ENCODE assay signal across 23 cellular contexts in genomic region chr19:19279853-19280252, GRCh38. TPM values are rescaled to one million over a fixed set of nuclear protein-coding genes. Genes with fewer than 3 reads are reported as not detected.
"Had no signal": no experiment of that assay in that cellular context is flagged by ENCODE, and none has a peak within 500 bp of the region (broad histone marks: within the 10 kb centered on the region; RNA-seq: fewer than 3 reads in every experiment).

No MANE protein-coding gene starts in this region.

- H3K27ac Mint-ChIP-seq: activated CD4-positive, alpha-beta memory T cell treated with anti-CD3 and anti-CD28 coated beads, Interleukin-2, amount 10 ng/mL, durations not matched to agents 7 days and 5 days; activated CD4-positive, alpha-beta T cell treated with anti-CD3 and anti-CD28 coated beads, Interleukin-2, amount 10 ng/mL, durations not matched to agents 7 days and 5 days; activated naive CD4-positive, alpha-beta T cell treated with anti-CD3 and anti-CD28 coated beads, Interleukin-2, amount 10 ng/mL, durations not matched to agents 7 days and 5 days; activated naive CD4-positive, alpha-beta T cell treated with anti-CD3 and anti-CD28 coated beads, Interleukin-2, amount 50 U/mL, for 72 hours; activated naive CD8-positive, alpha-beta T cell treated with anti-CD3 and anti-CD28 coated beads, Interleukin-2, amount 10 ng/mL, durations not matched to agents 7 days and 5 days; activated T-cell treated with anti-CD3 and anti-CD28 coated beads, Interleukin-2, amount 50 U/mL, for 24 hours; activated T-cell treated with anti-CD3 and anti-CD28 coated beads, Interleukin-2, amount 50 U/mL, for 72 hours had no signal

- H3K4me1 ChIP-seq: ascending aorta, heart left ventricle had no signal

- H3K27ac ChIP-seq: ascending aorta, heart left ventricle had no signal

- H3K27me3 ChIP-seq: ascending aorta, heart left ventricle had no signal

- H3K4me3 Mint-ChIP-seq: activated CD4-positive, alpha-beta memory T cell treated with anti-CD3 and anti-CD28 coated beads, Interleukin-2, amount 10 ng/mL, durations not matched to agents 7 days and 5 days; activated CD4-positive, alpha-beta T cell treated with anti-CD3 and anti-CD28 coated beads, Interleukin-2, amount 10 ng/mL, durations not matched to agents 7 days and 5 days; activated naive CD4-positive, alpha-beta T cell treated with anti-CD3 and anti-CD28 coated beads, Interleukin-2, amount 10 ng/mL, durations not matched to agents 7 days and 5 days; activated naive CD8-positive, alpha-beta T cell treated with anti-CD3 and anti-CD28 coated beads, Interleukin-2, amount 10 ng/mL, durations not matched to agents 7 days and 5 days; activated T-cell treated with anti-CD3 and anti-CD28 coated beads, Interleukin-2, amount 50 U/mL, for 24 hours; activated T-cell treated with anti-CD3 and anti-CD28 coated beads, Interleukin-2, amount 50 U/mL, for 72 hours; WTC11 had no signal

- H3K9me3 ChIP-seq: ascending aorta, heart left ventricle had no signal

- H3K4me3 ChIP-seq: ascending aorta, heart left ventricle had no signal

- DNase-seq: activated CD4-positive, alpha-beta memory T cell treated with anti-CD3 and anti-CD28 coated beads, Interleukin-2, amount 10 ng/mL, durations not matched to agents 7 days and 5 days; activated CD4-positive, alpha-beta T cell treated with anti-CD3 and anti-CD28 coated beads for 1 hour; activated CD4-positive, alpha-beta T cell treated with anti-CD3 and anti-CD28 coated beads for 4 hours; activated CD4-positive, alpha-beta T cell treated with anti-CD3 and anti-CD28 coated beads, Interleukin-2, amount 10 ng/mL, durations not matched to agents 7 days and 5 days; activated CD4-positive, alpha-beta T cell treated with anti-CD3 and anti-CD28 coated beads, Interleukin-2, amount 50 U/mL, for 4 hours; activated CD8-positive, alpha-beta memory T cell treated with anti-CD3 and anti-CD28 coated beads, Interleukin-2, amount 50 U/mL, for 48 hours; activated gamma-delta T cell; activated naive CD4-positive, alpha-beta T cell; activated naive CD4-positive, alpha-beta T cell treated with anti-CD3 and anti-CD28 coated beads, Interleukin-2, amount 10 ng/mL, durations not matched to agents 7 days and 5 days; activated naive CD8-positive, alpha-beta T cell treated with anti-CD3 and anti-CD28 coated beads, Interleukin-2, amount 10 ng/mL, durations not matched to agents 7 days and 5 days; activated T-cell treated with anti-CD3 and anti-CD28 coated beads for 4 hours; activated T-cell treated with anti-CD3 and anti-CD28 coated beads, Interleukin-2, amount 50 U/mL, for 24 hours; activated T-cell treated with anti-CD3 and anti-CD28 coated beads, Interleukin-2, amount 50 U/mL, for 72 hours; effector CD8-positive, alpha-beta T cell; heart left ventricle; T-helper 2 cell had no signal

- H3K4me1 Mint-ChIP-seq: activated CD4-positive, alpha-beta memory T cell treated with anti-CD3 and anti-CD28 coated beads, Interleukin-2, amount 10 ng/mL, durations not matched to agents 7 days and 5 days; activated CD4-positive, alpha-beta T cell treated with anti-CD3 and anti-CD28 coated beads, Interleukin-2, amount 10 ng/mL, durations not matched to agents 7 days and 5 days; activated naive CD4-positive, alpha-beta T cell treated with anti-CD3 and anti-CD28 coated beads, Interleukin-2, amount 10 ng/mL, durations not matched to agents 7 days and 5 days; activated naive CD8-positive, alpha-beta T cell treated with anti-CD3 and anti-CD28 coated beads, Interleukin-2, amount 10 ng/mL, durations not matched to agents 7 days and 5 days; WTC11 had no signal

- H3K9me3 Mint-ChIP-seq: activated CD4-positive, alpha-beta memory T cell treated with anti-CD3 and anti-CD28 coated beads, Interleukin-2, amount 10 ng/mL, durations not matched to agents 7 days and 5 days; activated naive CD4-positive, alpha-beta T cell treated with anti-CD3 and anti-CD28 coated beads, Interleukin-2, amount 10 ng/mL, durations not matched to agents 7 days and 5 days; activated naive CD4-positive, alpha-beta T cell treated with anti-CD3 and anti-CD28 coated beads, Interleukin-2, amount 50 U/mL, for 72 hours; activated naive CD8-positive, alpha-beta T cell treated with anti-CD3 and anti-CD28 coated beads, Interleukin-2, amount 10 ng/mL, durations not matched to agents 7 days and 5 days; activated T-cell treated with anti-CD3 and anti-CD28 coated beads, Interleukin-2, amount 50 U/mL, for 24 hours; activated T-cell treated with anti-CD3 and anti-CD28 coated beads, Interleukin-2, amount 50 U/mL, for 72 hours; WTC11 had no signal

- H3K27me3 Mint-ChIP-seq: activated CD4-positive, alpha-beta memory T cell treated with anti-CD3 and anti-CD28 coated beads, Interleukin-2, amount 10 ng/mL, durations not matched to agents 7 days and 5 days; activated CD4-positive, alpha-beta T cell treated with anti-CD3 and anti-CD28 coated beads, Interleukin-2, amount 10 ng/mL, durations not matched to agents 7 days and 5 days; activated naive CD8-positive, alpha-beta T cell treated with anti-CD3 and anti-CD28 coated beads, Interleukin-2, amount 10 ng/mL, durations not matched to agents 7 days and 5 days; activated T-cell treated with anti-CD3 and anti-CD28 coated beads, Interleukin-2, amount 50 U/mL, for 24 hours had no signal

RNA-seq across cellular contexts. Expression of gene TM6SF2, which starts 6.8 kb away (rescaled TPM):
- total RNA-seq: activated CD4-positive, alpha-beta memory T cell treated with anti-CD3 and anti-CD28 coated beads, Interleukin-2, amount 10 ng/mL, durations not matched to agents 7 days and 5 days; activated CD4-positive, alpha-beta T cell treated with anti-CD3 and anti-CD28 coated beads, Interleukin-2, amount 10 ng/mL, durations not matched to agents 7 days and 5 days; activated naive CD4-positive, alpha-beta T cell treated with anti-CD3 and anti-CD28 coated beads, Interleukin-2, amount 50 U/mL, for 72 hours; activated naive CD8-positive, alpha-beta T cell treated with anti-CD3 and anti-CD28 coated beads, Interleukin-2, amount 10 ng/mL, durations not matched to agents 7 days and 5 days; activated T-cell treated with anti-CD3 and anti-CD28 coated beads, Interleukin-2, amount 50 U/mL, for 72 hours; dermis microvascular lymphatic vessel endothelial cell; epithelial cell of proximal tubule; esophagus mucosa; T-helper 1 cell treated with Interleukin-12 subunit alpha and Interleukin-12 subunit beta and Interleukin-4 antibody, amounts not matched to agents 30 ng/mL and 1 ng/mL, for 36 hours had no signal
